Comparison of ENCODE assay signal across 7 cellular contexts in the genomic region with DNA sequence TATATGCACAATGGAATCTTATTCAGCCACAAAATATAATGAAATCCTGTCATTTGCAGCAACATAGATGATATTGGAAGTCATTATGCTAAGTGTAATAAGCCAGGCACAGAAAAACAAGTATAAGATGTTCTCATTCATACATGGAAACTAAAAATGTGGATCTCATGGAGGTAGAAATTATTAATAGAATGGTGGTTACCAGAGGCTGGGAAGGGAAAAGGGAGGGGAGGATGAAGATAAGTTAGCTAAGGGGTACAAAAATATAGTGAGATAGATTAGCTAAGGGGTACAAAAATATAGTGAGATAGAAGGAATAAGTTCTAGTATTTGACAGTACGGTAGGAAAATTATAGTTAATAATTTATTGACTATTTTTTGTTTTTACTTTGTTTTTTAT. TPM values are rescaled to one million over a fixed set of nuclear protein-coding genes. Genes with fewer than 3 reads are reported as not detected.
"Had no signal": no experiment of that assay in that cellular context is flagged by ENCODE, and none has a peak within 500 bp of the region (broad histone marks: within the 10 kb centered on the region; RNA-seq: fewer than 3 reads in every experiment).

No MANE protein-coding gene starts in this region.

- H3K9me3 Mint-ChIP-seq: GM23338 had no signal

- H3K27ac Mint-ChIP-seq: GM23338 had no signal

- ATAC-seq: GM23338, K562 had no signal

- FAIRE-seq: H1, HTR-8/SVneo, K562 had no signal

- H3K4me1 Mint-ChIP-seq: GM23338 had no signal

- DNase-seq: H7, IMR-90 had no signal

- H3K4me3 Mint-ChIP-seq: GM23338 had no signal

RNA-seq across cellular contexts. Expression of a gene that starts 57.6 kb away (rescaled TPM):
- total RNA-seq: HT-29, IMR-90, K562 had no signal
